13 cellular contexts compared by ENCODE assay signal in the genomic region with DNA sequence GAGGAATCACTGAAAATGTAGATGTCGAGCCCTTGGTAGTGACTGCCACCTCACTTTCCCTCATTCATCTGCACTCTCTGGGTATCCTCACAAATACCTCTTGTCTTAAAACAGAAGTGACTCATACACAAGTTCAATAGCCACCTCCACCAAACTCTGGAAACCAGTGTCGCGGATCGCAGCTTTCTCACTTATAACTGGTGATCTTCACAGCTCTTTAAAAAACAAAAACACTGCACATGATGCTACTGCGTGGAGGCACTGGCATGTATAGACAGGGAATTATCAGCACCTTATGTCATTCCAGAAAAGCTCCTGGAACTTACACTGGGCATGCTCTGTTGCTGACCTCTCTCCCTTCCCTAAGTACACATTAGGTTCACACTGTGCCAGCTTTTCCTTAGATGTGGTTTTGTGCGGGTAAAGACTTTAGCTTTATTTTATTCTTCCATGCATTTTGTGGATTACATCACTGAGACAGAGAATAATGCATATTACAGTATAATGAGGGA.
DNase-seq lines count a peak whose midpoint lies in the region; ATAC-seq and TF ChIP-seq lines count a peak whose summit lies in the region.
"Had no signal": no experiment of that assay in that cellular context is flagged by ENCODE, and none has a peak within 500 bp of the region (broad histone marks: within the 10 kb centered on the region; RNA-seq: fewer than 3 reads in every experiment).

No MANE protein-coding gene starts in this region.

- H3K9me3 Mint-ChIP-seq in brain, result peaks cover 0 to 6% (median 0%) of the 10 kb centered on the region in 5 experiments
- H3K9me3 Mint-ChIP-seq: activated CD4-positive, alpha-beta memory T cell treated with anti-CD3 and anti-CD28 coated beads, Interleukin-2, amount 10 ng/mL, durations not matched to agents 7 days and 5 days had no signal

- H3K4me1 Mint-ChIP-seq in brain, result peaks cover 52% of the 10 kb centered on the region

- H3K4me3 Mint-ChIP-seq in brain, result peak overlapping the region in 1 of 5 experiments; percentile 7
- H3K4me3 Mint-ChIP-seq: activated CD4-positive, alpha-beta memory T cell treated with anti-CD3 and anti-CD28 coated beads, Interleukin-2, amount 10 ng/mL, durations not matched to agents 7 days and 5 days had no signal

- DNase-seq in GM10266 (ENCODE audit: extremely low spot score) (peak; percentile 26), HT-29 (ENCODE audit: low spot score) (no peak), NCI-H1694 treated with DMSO at 0.1 percent for 48 hours (lab: John Stamatoyannopoulos, UW) (no peak), NOMO-1 treated with DMSO at 0.1 percent for 48 hours (lab: John Stamatoyannopoulos, UW; ENCODE audit: unreplicated experiment) (no peak), left cardiac atrium (no peak)
- DNase-seq: activated CD4-positive, alpha-beta memory T cell treated with anti-CD3 and anti-CD28 coated beads, Interleukin-2, amount 10 ng/mL, durations not matched to agents 7 days and 5 days; AML-193; lower lobe of right lung; NCI-H1930; stimulated activated CD4-positive, alpha-beta T cell treated with anti-CD3 and anti-CD28 coated beads, Interleukin-15, amount 100 ng/mL, for 24 hours had no signal

- TF ChIP-seq CTCF in GM10266 (IDR thresholded peaks at IDR 0.05; ENCODE audit: control insufficient read depth, insufficient read depth, low read depth, missing control alignments) (no peak), brain (conservative IDR thresholded peaks at IDR 0.05) (no peak)

- intact Hi-C loops in left cardiac atrium (cut with DNase I), result no loop called here

- ATAC-seq in GM19395 (IDR thresholded peaks at IDR 0.05; ENCODE audit: unreplicated experiment) (peak; percentile 44), HG03103 (IDR thresholded peaks at IDR 0.05; ENCODE audit: low read depth, unreplicated experiment) (peak; percentile 29), left cardiac atrium (no peak)
- ATAC-seq: lower lobe of right lung had no signal

- peaks cover 7% of the 10 kb centered on the region for H3K27me3 Mint-ChIP-seq in brain
- H3K27me3 Mint-ChIP-seq: activated CD4-positive, alpha-beta memory T cell treated with anti-CD3 and anti-CD28 coated beads, Interleukin-2, amount 10 ng/mL, durations not matched to agents 7 days and 5 days had no signal

- H3K36me3 Mint-ChIP-seq in brain, result no peaks in the 10 kb centered on the region

- peak overlapping the region in 4 of 5 experiments; percentile 9 to 46 (median 14) for H3K27ac Mint-ChIP-seq in brain
- H3K27ac Mint-ChIP-seq: activated CD4-positive, alpha-beta memory T cell treated with anti-CD3 and anti-CD28 coated beads, Interleukin-2, amount 10 ng/mL, durations not matched to agents 7 days and 5 days had no signal

Comparison
In these comparisons a context has a peak if more than half of its experiments do, and no peak if none do; other contexts are left out.
1. ATAC-seq: peak in GM19395 (single experiment) and HG03103 (single experiment); none in left cardiac atrium (0 of 2).